ENCODE assay signal across 16 cellular contexts in the genomic region with DNA sequence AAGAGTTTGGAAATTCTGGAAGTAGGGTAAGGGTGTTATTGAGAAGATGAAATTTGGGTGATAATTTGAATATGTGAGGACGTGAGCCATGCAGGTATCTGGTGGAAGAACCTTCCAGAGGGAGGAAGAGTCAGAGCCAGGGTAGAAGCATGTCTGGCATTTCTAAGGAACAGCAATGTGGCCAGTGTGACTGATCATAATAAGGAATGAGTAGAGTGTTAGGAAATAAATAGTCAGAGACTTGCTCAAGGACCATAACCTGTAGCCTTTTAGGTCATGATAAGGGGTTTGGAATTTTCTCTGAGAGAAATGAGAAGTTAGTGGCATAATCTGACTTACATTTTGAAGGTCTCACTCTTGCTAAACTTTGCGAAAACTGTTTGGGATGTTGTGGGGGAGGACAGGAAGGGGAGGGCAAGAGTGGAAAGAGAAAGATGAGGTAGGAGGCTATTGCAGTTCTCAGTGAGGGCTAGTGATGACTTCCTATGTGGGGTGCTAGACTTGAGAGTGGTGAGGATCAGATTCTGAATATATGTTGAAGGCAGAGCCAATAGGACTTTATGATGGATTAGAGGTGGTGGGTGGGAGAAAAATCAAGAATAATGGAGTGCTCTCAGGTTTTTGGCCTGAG.
"Had no signal": no experiment of that assay in that cellular context is flagged by ENCODE, and none has a peak within 500 bp of the region (broad histone marks: within the 10 kb centered on the region; RNA-seq: fewer than 3 reads in every experiment).

No MANE protein-coding gene starts in this region.

- H3K27ac Mint-ChIP-seq: naive B cell, nephron, progenitor cell of endocrine pancreas had no signal

- H3K4me3 Mint-ChIP-seq: naive B cell, nephron had no signal

- H3K27ac ChIP-seq: heart right ventricle, pancreas, upper lobe of left lung, uterus had no signal

- H3K36me3 ChIP-seq: heart right ventricle, pancreas, upper lobe of left lung, uterus had no signal

- H3K27me3 ChIP-seq: heart right ventricle, upper lobe of left lung, uterus had no signal

- H3K4me1 Mint-ChIP-seq: nephron had no signal

- H3K27me3 Mint-ChIP-seq: naive B cell, progenitor cell of endocrine pancreas had no signal

- H3K36me3 Mint-ChIP-seq: naive B cell had no signal

- ATAC-seq: esophagus mucosa, heart right ventricle, pancreas, right cardiac atrium had no signal

- H3K4me3 ChIP-seq: heart right ventricle, pancreas, upper lobe of left lung, uterus had no signal

- H3K9me3 Mint-ChIP-seq: nephron had no signal

- H3K9me3 ChIP-seq: heart right ventricle, pancreas, upper lobe of left lung, uterus had no signal

- H3K4me1 ChIP-seq: heart right ventricle, pancreas, upper lobe of left lung, uterus had no signal

- DNase-seq: effector memory CD4-positive, alpha-beta T cell; heart right ventricle; hypothalamus; kidney glomerular epithelial cell; mesendoderm; naive B cell; occipital lobe; pancreas; right cardiac atrium; small intestine; stimulated activated CD4-positive, alpha-beta T cell treated with anti-CD3 and anti-CD28 coated beads, Interleukin-12 subunit alpha, Interleukin-12 subunit beta, amount 100 ng/mL, for 4 hours; upper lobe of left lung; uterus had no signal
